24 cellular contexts compared by ENCODE assay signal in genomic region chr2:207108440-207108839, GRCh38.
"Had no signal": no experiment of that assay in that cellular context is flagged by ENCODE, and none has a peak within 500 bp of the region (broad histone marks: within the 10 kb centered on the region; RNA-seq: fewer than 3 reads in every experiment).

No MANE protein-coding gene starts in this region.

- DNase-seq: activated CD4-positive, alpha-beta T cell treated with anti-CD3 and anti-CD28 coated beads for 4 hours; activated CD4-positive, alpha-beta T cell treated with anti-CD3 and anti-CD28 coated beads, Interleukin-2, amount 50 U/mL, for 4 hours; activated naive CD4-positive, alpha-beta T cell; activated T-cell treated with anti-CD3 and anti-CD28 coated beads for 4 hours; activated T-cell treated with anti-CD3 and anti-CD28 coated beads, Interleukin-2, amount 50 U/mL, for 72 hours; brain microvascular endothelial cell; effector CD4-positive, alpha-beta T cell; esophagus squamous epithelium; foreskin melanocyte; hippocampal formation; kidney; left colon; mammary epithelial cell; naive thymus-derived CD8-positive, alpha-beta T cell; stimulated activated CD4-positive, alpha-beta T cell treated with anti-CD3 and anti-CD28 coated beads, Interleukin-15, amount 100 ng/mL, for 24 hours; stimulated activated CD4-positive, alpha-beta T cell treated with anti-CD3 and anti-CD28 coated beads, Interleukin-2, amount 100 ng/mL, for 24 hours; stimulated activated naive CD4-positive, alpha-beta T cell; thyroid gland; upper lobe of left lung had no signal

- H3K27ac ChIP-seq: ascending aorta, brain microvascular endothelial cell, epithelial cell of prostate, esophagus squamous epithelium, neural progenitor cell, right atrium auricular region, thyroid gland, vagina had no signal

- ATAC-seq: activated T-cell treated with anti-CD3 and anti-CD28 coated beads, Interleukin-2, amount 50 U/mL, for 72 hours; left colon; naive thymus-derived CD8-positive, alpha-beta T cell had no signal
